ENCODE assay signal across 20 cellular contexts in genomic region chr16:66475232-66475631, GRCh38. TPM values are rescaled to one million over a fixed set of nuclear protein-coding genes. Genes with fewer than 3 reads are reported as not detected.
A peak's percentile ranks its signal among the peaks of the same experiment; 100 is the strongest.
DNase-seq lines count a peak whose midpoint lies in the region; ATAC-seq and TF ChIP-seq lines count a peak whose summit lies in the region.
"Had no signal": no experiment of that assay in that cellular context is flagged by ENCODE, and none has a peak within 500 bp of the region (broad histone marks: within the 10 kb centered on the region; RNA-seq: fewer than 3 reads in every experiment).

No MANE protein-coding gene starts in this region.

- H3K27ac Mint-ChIP-seq in CD8-positive, alpha-beta T cell = peak overlapping the region; percentile 81
- no peak overlapping the region for H3K27ac Mint-ChIP-seq in activated CD8-positive, alpha-beta memory T cell treated with anti-CD3 and anti-CD28 coated beads, Interleukin-2, amount 10 ng/mL, durations not matched to agents 7 days and 5 days

- peak overlapping the region; percentile 37 for H3K23ac ChIP-seq in neuronal stem cell (ENCODE audit: low read depth, low read length, poor library complexity)

- CTCF ChIA-PET in CD8-positive, alpha-beta T cell (lab: Charles Lee) = interaction anchor here (1.2 to 8.4 kb wide), 4 partner anchors 9 to 114 kb away, joined by 3 to 73 read pairs (median 12); no protein-coding TSS in a partner anchor
- CTCF ChIA-PET in activated CD8-positive, alpha-beta memory T cell treated with anti-CD3 and anti-CD28 coated beads, Interleukin-2, amount 10 ng/mL, durations not matched to agents 7 days and 5 days (lab: Charles Lee) = interaction anchor here (1.0 to 13.9 kb wide), 10 partner anchors 20 to 176 kb away, joined by 3 to 209 read pairs (median 6); partner anchors contain the start of gene CKLF
- CTCF ChIA-PET in mammary epithelial cell (lab: Charles Lee; ENCODE audit: low non-redundant PET) = no interaction called here

- peak overlapping the region; percentile 77 for H3K18ac ChIP-seq in neuronal stem cell (ENCODE audit: low read length)

- in situ Hi-C loops in mammary epithelial cell (cut with MboI; ENCODE audit: low sequenced_read_pairs in 2 of 2) = loop anchor here (5.0 kb wide), 1 partner anchor 68 kb away; no protein-coding TSS in a partner anchor

- peaks cover 2% of the 10 kb centered on the region for H3K79me1 ChIP-seq in neuronal stem cell (ENCODE audit: low read depth, low read length)

- H2AFZ ChIP-seq in neuronal stem cell (ENCODE audit: low read length) (no peak overlapping the region), mammary epithelial cell (ENCODE audit: low read depth, low read length) (no peak overlapping the region)

- dilution Hi-C loops in mammary epithelial cell (cut with HindIII; ENCODE audit: low sequenced_read_pairs) = no loop called here

- no peak overlapping the region for H3K4me3 Mint-ChIP-seq in CD8-positive, alpha-beta T cell
- H3K4me3 Mint-ChIP-seq in activated CD8-positive, alpha-beta memory T cell treated with anti-CD3 and anti-CD28 coated beads, Interleukin-2, amount 10 ng/mL, durations not matched to agents 7 days and 5 days = no peak overlapping the region

- H3K9ac ChIP-seq in neuronal stem cell (ENCODE audit: low read depth, low read length, poor library complexity) (no peak overlapping the region), mammary epithelial cell (ENCODE audit: insufficient read depth, low read length) (no peak overlapping the region)

- H3K4ac ChIP-seq in neuronal stem cell (ENCODE audit: low read length) = no peak overlapping the region

- no CpG with 5 or more reads among the region's 2 CpGs for WGBS in neuronal stem cell (ENCODE audit: extremely low coverage in 2 of 2, insufficient read length in 2 of 2, insufficient replicate concordance in 1 of 2), 2 donors
- 100% methylated on average over 2 of the region's 2 CpGs for WGBS in mammary epithelial cell (ENCODE audit: low coverage, missing lambda C conversion rate)

- POLR2A ChIA-PET in CD8-positive, alpha-beta T cell (lab: Charles Lee) = interaction anchor here (0.6 to 1.1 kb wide), 3 partner anchors 12 to 71 kb away, joined by 3 to 4 read pairs (median 3); no protein-coding TSS in a partner anchor

- no peak overlapping the region for H2BK15ac ChIP-seq in neuronal stem cell (ENCODE audit: low read length)

- no peak overlapping the region for H3K27ac ChIP-seq in CD8-positive, alpha-beta T cell (ENCODE audit: low read depth, low read length)
- H3K27ac ChIP-seq in neuronal stem cell (replicated peaks; ENCODE audit: low read length) (no peak overlapping the region), mammary epithelial cell (ENCODE audit: insufficient read depth, low read depth, low read length) (no peak overlapping the region), lower lobe of right lung (no peak overlapping the region)
- H3K27ac ChIP-seq: dorsolateral prefrontal cortex, esophagus muscularis mucosa, left lung, prostate gland, thyroid gland had no signal

- peak overlapping the region; percentile 3 for H2BK5ac ChIP-seq in neuronal stem cell (ENCODE audit: low read length)

- H3K4me2 ChIP-seq in neuronal stem cell (ENCODE audit: insufficient read depth, low read length, poor library complexity, severe bottlenecking) (no peak overlapping the region), mammary epithelial cell (ENCODE audit: insufficient read depth, low read depth, low read length) (no peak overlapping the region)

- H3K4me1 Mint-ChIP-seq in CD8-positive, alpha-beta T cell (ENCODE audit: low read depth) = peaks cover 26% of the 10 kb centered on the region
- peaks cover 35% of the 10 kb centered on the region for H3K4me1 Mint-ChIP-seq in activated CD8-positive, alpha-beta memory T cell treated with anti-CD3 and anti-CD28 coated beads, Interleukin-2, amount 10 ng/mL, durations not matched to agents 7 days and 5 days

- ATAC-seq in CD8-positive, alpha-beta T cell = no peak
- no peak for ATAC-seq in activated CD8-positive, alpha-beta memory T cell treated with anti-CD3 and anti-CD28 coated beads, Interleukin-2, amount 10 ng/mL, durations not matched to agents 7 days and 5 days
- ATAC-seq in lower lobe of right lung = no peak

- H3K79me2 ChIP-seq in mammary epithelial cell (ENCODE audit: insufficient read depth, low read length) = no peaks in the 10 kb centered on the region

- no peaks in the 10 kb centered on the region for H3K9me3 Mint-ChIP-seq in CD8-positive, alpha-beta T cell
- no peaks in the 10 kb centered on the region for H3K9me3 Mint-ChIP-seq in activated CD8-positive, alpha-beta memory T cell treated with anti-CD3 and anti-CD28 coated beads, Interleukin-2, amount 10 ng/mL, durations not matched to agents 7 days and 5 days (ENCODE audit: low read depth)

- H3K27me3 ChIP-seq in CD8-positive, alpha-beta T cell (ENCODE audit: insufficient read depth, low read length) = no peaks in the 10 kb centered on the region
- H3K27me3 ChIP-seq in neuronal stem cell (ENCODE audit: control insufficient read depth in 3 of 3, insufficient read depth in 3 of 3, low read depth in 1 of 3, low read length in 3 of 3) (no peaks in the 10 kb centered on the region), mammary epithelial cell (ENCODE audit: insufficient read depth, low read length) (no peaks in the 10 kb centered on the region), lower lobe of right lung (ENCODE audit: low read depth) (no peaks in the 10 kb centered on the region)
- H3K27me3 ChIP-seq: dorsolateral prefrontal cortex, thyroid gland had no signal

- H3K36me3 Mint-ChIP-seq in CD8-positive, alpha-beta T cell = no peaks in the 10 kb centered on the region
- no peaks in the 10 kb centered on the region for H3K36me3 Mint-ChIP-seq in activated CD8-positive, alpha-beta memory T cell treated with anti-CD3 and anti-CD28 coated beads, Interleukin-2, amount 10 ng/mL, durations not matched to agents 7 days and 5 days
- H3K36me3 Mint-ChIP-seq: activated naive CD8-positive, alpha-beta T cell had no signal

- no TSS peak for BruUV-seq in mammary epithelial cell (replicated peaks; lab: Mats Ljungman, UMichigan)

- DNase-seq in NCI-H2171 treated with DMSO at 0.1 percent for 48 hours (lab: John Stamatoyannopoulos, UW) = peak; percentile 41
- no peak for DNase-seq in NCI-H2171 (lab: John Stamatoyannopoulos, UW)
- DNase-seq in CD8-positive, alpha-beta T cell = peak in 1 of 7 experiments; percentile 38
- peak; percentile 41 for DNase-seq in activated CD8-positive, alpha-beta memory T cell treated with anti-CD3 and anti-CD28 coated beads, Interleukin-2, amount 10 ng/mL, durations not matched to agents 7 days and 5 days
- no peak for DNase-seq in neuronal stem cell (ENCODE audit: low spot score)
- no peak for DNase-seq in mammary epithelial cell
- no peak for DNase-seq in midbrain (lab: John Stamatoyannopoulos, UW)
- DNase-seq in lower lobe of right lung = no peak
- DNase-seq: 8988T, dorsolateral prefrontal cortex, left lung, NCI-H1417 treated with DMSO at 0.1 percent for 48 hours, NCI-H226, Right ventricle myocardium superior, thyroid gland had no signal

- no peak overlapping the region for H2BK12ac ChIP-seq in neuronal stem cell (ENCODE audit: low read length)

- H4K20me1 ChIP-seq in mammary epithelial cell (ENCODE audit: insufficient read depth, low read length) = no peaks in the 10 kb centered on the region

- H4K91ac ChIP-seq in neuronal stem cell (ENCODE audit: low read depth, low read length, poor library complexity) = no peak overlapping the region

- H3K36me3 ChIP-seq in CD8-positive, alpha-beta T cell (ENCODE audit: insufficient read depth, low read length) = no peaks in the 10 kb centered on the region
- H3K36me3 ChIP-seq in neuronal stem cell (replicated peaks in 1 of 2; ENCODE audit: control insufficient read depth in 2 of 2, insufficient read depth in 2 of 2, low read length in 2 of 2) = no peaks in the 10 kb centered on the region
- H3K36me3 ChIP-seq in mammary epithelial cell (ENCODE audit: insufficient read depth, low read length) = no peaks in the 10 kb centered on the region
- H3K36me3 ChIP-seq in lower lobe of right lung = no peaks in the 10 kb centered on the region
- H3K36me3 ChIP-seq: esophagus muscularis mucosa, left lung, prostate gland, thyroid gland had no signal

- H3K27me3 Mint-ChIP-seq in CD8-positive, alpha-beta T cell (ENCODE audit: low read depth) = no peaks in the 10 kb centered on the region
- no peaks in the 10 kb centered on the region for H3K27me3 Mint-ChIP-seq in activated CD8-positive, alpha-beta memory T cell treated with anti-CD3 and anti-CD28 coated beads, Interleukin-2, amount 10 ng/mL, durations not matched to agents 7 days and 5 days
- H3K27me3 Mint-ChIP-seq: activated naive CD8-positive, alpha-beta T cell had no signal

- no peak for TF ChIP-seq CTCF in CD8-positive, alpha-beta T cell (IDR thresholded peaks at IDR 0.05)
- TF ChIP-seq CTCF in mammary epithelial cell (conservative IDR thresholded peaks at IDR 0.05 in 1 of 2, IDR thresholded peaks at IDR 0.05 in 1 of 2; ENCODE audit: extremely low read depth in 1 of 2, insufficient read depth in 1 of 2, low read depth in 1 of 2, low read length in 2 of 2) (no peak), lower lobe of right lung (IDR thresholded peaks at IDR 0.05) (no peak)

- no peak overlapping the region for H2BK120ac ChIP-seq in neuronal stem cell (ENCODE audit: low read depth, low read length)

- intact Hi-C loops in CD8-positive, alpha-beta T cell (cut with DNase I, micrococcal nuclease) = loop anchor here in 1 of 2 experiments (5.0 kb wide), 1 partner anchor 132 kb away; no protein-coding TSS in a partner anchor
- intact Hi-C loops in mammary epithelial cell (cut with micrococcal nuclease) = no loop called here
- intact Hi-C loops in lower lobe of right lung (cut with DNase I) = no loop called here

- H2AK5ac ChIP-seq in neuronal stem cell (ENCODE audit: low read depth, low read length) = peak overlapping the region; percentile 38

- no peak overlapping the region for H3K14ac ChIP-seq in neuronal stem cell (ENCODE audit: low read length)

- H4K8ac ChIP-seq in neuronal stem cell (ENCODE audit: low read depth, low read length) = no peak overlapping the region

- H3K4me3 ChIP-seq in CD8-positive, alpha-beta T cell (ENCODE audit: low read depth, low read length) = no peak overlapping the region
- H3K4me3 ChIP-seq in neuronal stem cell (ENCODE audit: low read length in 2 of 2) = no peak overlapping the region
- H3K4me3 ChIP-seq in mammary epithelial cell (replicated peaks in 1 of 3; ENCODE audit: insufficient read depth in 1 of 3, low read depth in 2 of 3, low read length in 3 of 3) = no peak overlapping the region
- H3K4me3 ChIP-seq in lower lobe of right lung = no peak overlapping the region
- H3K4me3 ChIP-seq: dorsolateral prefrontal cortex, esophagus muscularis mucosa, left lung, prostate gland, thyroid gland had no signal

- H3K9me3 ChIP-seq in CD8-positive, alpha-beta T cell (ENCODE audit: low read length) = no peaks in the 10 kb centered on the region
- H3K9me3 ChIP-seq in neuronal stem cell (replicated peaks in 1 of 2; ENCODE audit: control insufficient read depth in 2 of 2, insufficient read depth in 1 of 2, low read depth in 1 of 2, low read length in 2 of 2) (peaks cover 0 to 3% of the 10 kb centered on the region in 2 donors), mammary epithelial cell (replicated peaks; ENCODE audit: insufficient read depth, low read length) (no peaks in the 10 kb centered on the region), lower lobe of right lung (no peaks in the 10 kb centered on the region)
- H3K9me3 ChIP-seq: esophagus muscularis mucosa, left lung, prostate gland, thyroid gland had no signal

- H3K4me1 ChIP-seq in CD8-positive, alpha-beta T cell (ENCODE audit: insufficient read depth, low read length) = peaks cover 24% of the 10 kb centered on the region
- H3K4me1 ChIP-seq in neuronal stem cell (ENCODE audit: control insufficient read depth in 2 of 2, insufficient read depth in 1 of 2, low read depth in 1 of 2, low read length in 2 of 2) = peaks cover 0 to 1% of the 10 kb centered on the region in 2 donors
- peaks cover 9% of the 10 kb centered on the region for H3K4me1 ChIP-seq in mammary epithelial cell (ENCODE audit: insufficient read depth, low read length)
- H3K4me1 ChIP-seq in lower lobe of right lung = peaks cover 20% of the 10 kb centered on the region
- H3K4me1 ChIP-seq: prostate gland had no signal

RNA-seq across cellular contexts. Expression of gene BEAN1, which starts 48.1 kb away (rescaled TPM):
- not detected for total RNA-seq in CD8-positive, alpha-beta T cell
- not detected for total RNA-seq in activated CD8-positive, alpha-beta memory T cell treated with anti-CD3 and anti-CD28 coated beads, Interleukin-2, amount 10 ng/mL, durations not matched to agents 7 days and 5 days
- 1.4 TPM for polyA plus RNA-seq in neuronal stem cell (2013, experiment 1 of 2)
- 1.6 TPM for polyA plus RNA-seq in neuronal stem cell (2013, experiment 2 of 2)
- total RNA-seq in mammary epithelial cell = 1 to 10 TPM; 1.3 to 1.9 TPM
- 0.61 TPM for polyA plus RNA-seq in mammary epithelial cell
- not detected for polyA minus RNA-seq in mammary epithelial cell
- 0.15 TPM for total RNA-seq in lower lobe of right lung
- total RNA-seq: HT1080 had no signal
- polyA plus RNA-seq: BJ had no signal

Comparison
In these comparisons a context has a peak if more than half of its experiments do, and no peak if none do; other contexts are left out.
1. DNase-seq: peak in NCI-H2171 treated with DMSO at 0.1 percent for 48 hours (single experiment) and activated CD8-positive, alpha-beta memory T cell treated with anti-CD3 and anti-CD28 coated beads, Interleukin-2, amount 10 ng/mL, durations not matched to agents 7 days and 5 days (single experiment); none in NCI-H2171 (single experiment), neuronal stem cell (single experiment), mammary epithelial cell (single experiment), midbrain (single experiment) and lower lobe of right lung (single experiment).